Comparison of ENCODE assay signal across 12 cellular contexts in genomic region chr7:17952387-17952786, GRCh38. TPM values are rescaled to one million over a fixed set of nuclear protein-coding genes. Genes with fewer than 3 reads are reported as not detected.
DNase-seq lines count a peak whose midpoint lies in the region; ATAC-seq, FAIRE-seq and TF ChIP-seq lines count a peak whose summit lies in the region.
"Had no signal": no experiment of that assay in that cellular context is flagged by ENCODE, and none has a peak within 500 bp of the region (broad histone marks: within the 10 kb centered on the region; RNA-seq: fewer than 3 reads in every experiment).

No MANE protein-coding gene starts in this region.

- no peak overlapping the region for H3K23ac ChIP-seq in H9 (ENCODE audit: insufficient read length, low read depth, low read length)

- TF ChIP-seq POLR2A in GM12891 (IDR thresholded peaks at IDR 0.05; ENCODE audit: low read depth, low read length) = no peak

- H3K56ac ChIP-seq in H9 (ENCODE audit: insufficient read length, low read depth, low read length) = no peak overlapping the region

- H3K36me3 Mint-ChIP-seq in H9 (ENCODE audit: insufficient read depth in 1 of 3, low read depth in 3 of 3) = no peaks in the 10 kb centered on the region

- no peaks in the 10 kb centered on the region for H4K20me1 ChIP-seq in H9 (ENCODE audit: control insufficient read depth, insufficient read depth, insufficient read length)

- H3K14ac ChIP-seq in H9 (ENCODE audit: insufficient read depth, low read length) = no peak overlapping the region

- ATAC-seq in GM19328 (IDR thresholded peaks at IDR 0.05; ENCODE audit: unreplicated experiment) (peak; percentile 100), HG02885 (IDR thresholded peaks at IDR 0.05; ENCODE audit: poor library complexity, unreplicated experiment) (peak; percentile 99), SK-N-SH treated with all-trans-retinoic acid at 6 μM for 48 hours (no peak)

- H3K4me3 Mint-ChIP-seq in H9 = no peak overlapping the region
- H3K4me3 Mint-ChIP-seq: endodermal cell had no signal

- H3K9ac ChIP-seq in H9 (ENCODE audit: extremely low read depth, insufficient read length, low read length) = no peak overlapping the region

- no peaks in the 10 kb centered on the region for H3K9me3 Mint-ChIP-seq in H9
- H3K9me3 Mint-ChIP-seq: endodermal cell had no signal

- H3K27me3 ChIP-seq in WERI-Rb-1 (ENCODE audit: insufficient read depth, low read depth, severe bottlenecking) = no peaks in the 10 kb centered on the region
- H3K27me3 ChIP-seq in H9 (ENCODE audit: insufficient read depth, low read length) = no peaks in the 10 kb centered on the region

- H2BK12ac ChIP-seq in H9 (ENCODE audit: insufficient read length, low read depth, low read length) = no peak overlapping the region

- H2AFZ ChIP-seq in H9 (ENCODE audit: low read length) = no peak overlapping the region

- no peak overlapping the region for H3K4ac ChIP-seq in H9 (ENCODE audit: low read depth, low read length)

- WGBS in H9 (ENCODE audit: extremely low coverage, insufficient read length, low lambda C conversion rate) = no CpG with 5 or more reads among the region's 2 CpGs

- H3K4me1 Mint-ChIP-seq in H9 = no peaks in the 10 kb centered on the region
- H3K4me1 Mint-ChIP-seq: endodermal cell had no signal

- H3T11ph ChIP-seq in H9 (ENCODE audit: low read length) = no peak overlapping the region

- H3K9me3 ChIP-seq in WERI-Rb-1 (ENCODE audit: severe bottlenecking) = no peaks in the 10 kb centered on the region
- no peaks in the 10 kb centered on the region for H3K9me3 ChIP-seq in H9 (ENCODE audit: control insufficient read depth, low read depth, low read length)
- H3K9me3 ChIP-seq: prostate gland had no signal

- no peaks in the 10 kb centered on the region for H3K36me3 ChIP-seq in WERI-Rb-1
- H3K36me3 ChIP-seq: prostate gland had no signal

- H4K5ac ChIP-seq in H9 (ENCODE audit: insufficient read length, low read depth, low read length) = no peak overlapping the region

- no peak overlapping the region for H3K4me2 ChIP-seq in H9 (ENCODE audit: insufficient read depth, insufficient read length, low read length)

- no peak overlapping the region for H2BK15ac ChIP-seq in H9 (ENCODE audit: low read depth, low read length)

- H3K27me3 Mint-ChIP-seq in H9 (ENCODE audit: low read depth) = peaks cover 1% of the 10 kb centered on the region; the same call in 1 of the 2 replicates

- no peak overlapping the region for H2BK120ac ChIP-seq in H9 (ENCODE audit: low read depth, low read length, poor library complexity, severe bottlenecking)

- H2BK5ac ChIP-seq in H9 (ENCODE audit: insufficient read length, low read length) = no peak overlapping the region

- no peaks in the 10 kb centered on the region for H3K79me2 ChIP-seq in H9 (ENCODE audit: insufficient read depth, low read length)

- H2BK20ac ChIP-seq in H9 (ENCODE audit: low read depth, low read length, poor library complexity, severe bottlenecking) = no peak overlapping the region

- no peaks in the 10 kb centered on the region for H3K4me1 ChIP-seq in H9 (ENCODE audit: insufficient read depth, low read length)
- H3K4me1 ChIP-seq: prostate gland had no signal

- TF ChIP-seq CTCF in WERI-Rb-1 (IDR thresholded peaks at IDR 0.05; ENCODE audit: low read depth, low read length) (no peak), H9 (conservative IDR thresholded peaks at IDR 0.05) (no peak)

- no peak overlapping the region for H4K91ac ChIP-seq in H9 (ENCODE audit: insufficient read length, low read depth, low read length)

- FAIRE-seq in GM12891 (lab: Jason Lieb, UNC) = peak; percentile 87

- no peaks in the 10 kb centered on the region for H3K23me2 ChIP-seq in H9 (ENCODE audit: insufficient read length, low read depth, low read length, poor library complexity, severe bottlenecking)

- H3K27ac Mint-ChIP-seq in H9 = no peak overlapping the region
- H3K27ac Mint-ChIP-seq: endodermal cell had no signal

- no peak overlapping the region for H3K27ac ChIP-seq in WERI-Rb-1
- no peak overlapping the region for H3K27ac ChIP-seq in H9 (ENCODE audit: insufficient read length, low read depth, low read length)
- H3K27ac ChIP-seq: prostate gland had no signal

- H4K8ac ChIP-seq in H9 (replicated peaks; ENCODE audit: insufficient read length, low read depth, low read length) = no peak overlapping the region

- no peak overlapping the region for H2AK5ac ChIP-seq in H9 (ENCODE audit: insufficient read length, low read length)

- DNase-seq in GM12891 (ENCODE audit: insufficient read length, low spot score) (no peak), RPMI8226 (peak; percentile 57), dermis blood vessel endothelial cell (no peak), WERI-Rb-1 (no peak), H9 (no peak)
- DNase-seq: activated CD8-positive, alpha-beta memory T cell treated with anti-CD3 and anti-CD28 coated beads, Interleukin-2, amount 50 U/mL, for 48 hours; endodermal cell; islet precursor cell had no signal

- H3K18ac ChIP-seq in H9 (ENCODE audit: insufficient read length, low read depth, low read length) = no peak overlapping the region

- H3K79me1 ChIP-seq in H9 (ENCODE audit: insufficient read depth, low read depth, low read length, poor library complexity, severe bottlenecking) = no peaks in the 10 kb centered on the region

- no peak overlapping the region for H3K4me3 ChIP-seq in WERI-Rb-1 (ENCODE audit: low read depth, low read length)
- H3K4me3 ChIP-seq: prostate gland had no signal

TF ChIP-seq in GM12891, 5 proteins besides CTCF, POLR2A, EP300 and RAD21:
- TF ChIP-seq SPI1 (IDR thresholded peaks at IDR 0.05; ENCODE audit: low read depth, low read length) = peak; percentile 46
- no peak for TF ChIP-seq POLR2AphosphoS5 (IDR thresholded peaks at IDR 0.05; ENCODE audit: low read depth, low read length)
TF ChIP-seq in GM12891: peak in this region for 1.

TF ChIP-seq in SK-N-SH treated with all-trans-retinoic acid at 6 μM for 48 hours, 23 proteins besides CTCF, POLR2A, EP300 and RAD21 (continues in another document):
- TF ChIP-seq TSHZ2 (CRISPR knock-in tag; IDR thresholded peaks at IDR 0.05) (no peak), CSRNP3 (CRISPR knock-in tag; IDR thresholded peaks at IDR 0.05) (no peak), OSR1 (CRISPR knock-in tag; IDR thresholded peaks at IDR 0.05) (no peak), TCF4 (CRISPR knock-in tag; IDR thresholded peaks at IDR 0.05; ENCODE audit: borderline replicate concordance) (no peak), GLIS3 (CRISPR knock-in tag; IDR thresholded peaks at IDR 0.05) (no peak), ARNTL (CRISPR knock-in tag; IDR thresholded peaks at IDR 0.05; ENCODE audit: borderline replicate concordance, low read depth) (no peak), ZFP30 (CRISPR knock-in tag; IDR thresholded peaks at IDR 0.05) (no peak), BACH2 (CRISPR knock-in tag; IDR thresholded peaks at IDR 0.05; ENCODE audit: borderline replicate concordance) (no peak), PPARA (CRISPR knock-in tag; IDR thresholded peaks at IDR 0.05; ENCODE audit: borderline replicate concordance) (no peak), ISL1 (CRISPR knock-in tag; IDR thresholded peaks at IDR 0.05) (no peak)

RNA-seq across cellular contexts. Expression of gene SNX13, which starts 12.1 kb away (rescaled TPM):
- 6.1 TPM for polyA plus RNA-seq in GM12891 (2012; ENCODE audit: low read depth, missing spikeins)
- total RNA-seq in dermis blood vessel endothelial cell = 35.1 and 55.7 TPM in 2 replicates
- total RNA-seq in H9 (2021) = 29.0 and 29.6 TPM in 2 replicates
